ENCODE assay signal across 8 cellular contexts in the genomic region with DNA sequence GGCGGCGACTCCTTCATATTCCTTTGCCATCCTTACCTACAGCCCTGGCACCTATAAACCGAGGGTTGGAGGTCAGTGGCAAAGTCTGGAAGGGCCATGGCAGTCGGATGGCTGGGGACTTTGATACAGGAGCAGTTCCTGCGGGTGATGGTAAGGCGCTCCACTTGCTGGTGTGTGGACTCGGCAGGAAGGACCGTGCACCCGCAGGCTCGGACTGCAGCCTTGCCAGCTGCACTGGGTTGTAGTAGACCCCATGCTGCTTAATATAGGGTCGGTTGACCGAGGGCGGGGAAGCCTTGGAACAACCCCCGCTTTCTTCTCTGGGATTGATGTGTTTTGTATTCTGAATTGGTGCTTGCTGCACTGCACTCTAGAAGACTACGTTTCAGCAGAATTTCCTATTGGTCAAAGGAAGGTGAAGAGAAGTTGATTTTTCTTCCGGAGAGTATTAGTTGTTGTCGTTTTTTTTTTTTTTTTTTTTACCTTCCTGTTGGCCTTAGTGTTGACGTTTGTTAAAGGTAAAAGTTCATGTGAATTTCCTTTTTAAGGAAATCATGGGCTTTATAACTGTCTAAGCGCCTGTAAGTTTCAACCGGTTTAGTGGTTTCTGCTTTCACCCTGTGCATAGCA. TPM values are rescaled to one million over a fixed set of nuclear protein-coding genes. Genes with fewer than 3 reads are reported as not detected.
DNase-seq lines count a peak whose midpoint lies in the region; ATAC-seq, FAIRE-seq and TF ChIP-seq lines count a peak whose summit lies in the region.

No MANE protein-coding gene starts in this region.

- FAIRE-seq in RCC 7860 (lab: Jason Lieb, UNC) = no peak

- no peaks in the 10 kb centered on the region for H3K9me2 ChIP-seq in PC-3 (replicated peaks; ENCODE audit: low read length)

- H3K27me3 ChIP-seq in BJ (ENCODE audit: control insufficient read depth, insufficient read depth, low read length) (no peaks in the 10 kb centered on the region), PC-3 (ENCODE audit: low read length) (no peaks in the 10 kb centered on the region), left ventricle myocardium inferior (ENCODE audit: low read depth) (no peaks in the 10 kb centered on the region)

- peak overlapping the region; percentile 86 for H3K9ac ChIP-seq in PC-3 (ENCODE audit: low read length)

- peaks cover 20% of the 10 kb centered on the region for H3K79me2 ChIP-seq in PC-3 (ENCODE audit: low read length)

- intact Hi-C loops in PC-3 (cut with micrococcal nuclease) (no loop called here), left ventricle myocardium inferior (cut with micrococcal nuclease) (no loop called here), posterior cingulate gyrus (cut with DNase I) (no loop called here)

- POLR2A ChIA-PET in BJ (lab: Charles Lee) (interaction anchor here (0.6 kb wide), 1 partner anchor 25 kb away, joined by 6 read pairs; no protein-coding TSS in a partner anchor), PC-3 (lab: Charles Lee; ENCODE audit: unreplicated experiment) (no interaction called here)

- H2AFZ ChIP-seq in PC-3 (ENCODE audit: low read length) = peak overlapping the region; percentile 91

- ATAC-seq in GM19025 (IDR thresholded peaks at IDR 0.05; ENCODE audit: low read depth, unreplicated experiment) = peak; percentile 18
- ATAC-seq in HG03175 (IDR thresholded peaks at IDR 0.05; ENCODE audit: unreplicated experiment) = peak; percentile 49
- ATAC-seq in PC-3 = peak; percentile 56

- H3K36me3 ChIP-seq in BJ (ENCODE audit: control insufficient read depth, insufficient read depth, low read length) (peaks cover 1% of the 10 kb centered on the region; the same call in 1 of the 2 replicates), PC-3 (ENCODE audit: low read depth, low read length) (0 out of 2 replicates have a peak, but pooled peaks cover 4% of the 10 kb centered on the region), left ventricle myocardium inferior (peaks cover 12% of the 10 kb centered on the region)

- no peaks in the 10 kb centered on the region for H4K20me1 ChIP-seq in PC-3 (ENCODE audit: low read length)

- CTCF ChIA-PET in BJ (lab: Yijun Ruan, JAX) = no interaction called here
- CTCF ChIA-PET in PC-3 (lab: Charles Lee) = no interaction called here

- no peak overlapping the region for H3K27ac ChIP-seq in PC-3 (ENCODE audit: low read length)
- peak overlapping the region; percentile 93 for H3K27ac ChIP-seq in left ventricle myocardium inferior (replicated peaks)

- H3K4me2 ChIP-seq in PC-3 (ENCODE audit: low read length) = peak overlapping the region; percentile 78

- BruUV-seq in PC-3 (replicated peaks; lab: Mats Ljungman, UMichigan) = no TSS peak

- DNase-seq in BJ (ENCODE audit: low read depth) = no peak
- DNase-seq in PC-3 = peak; percentile 8
- DNase-seq in amniotic epithelial cell (ENCODE audit: low read depth) = peak; percentile 19
- peak; percentile 33 for DNase-seq in left ventricle myocardium inferior
- DNase-seq in posterior cingulate gyrus = peak; percentile 31 to 93 (median 52)
- no peak for DNase-seq in RCC 7860 (ENCODE audit: low spot score)

- peak overlapping the region; percentile 98 for H3K4me3 ChIP-seq in BJ (ENCODE audit: low read depth, low read length)
- H3K4me3 ChIP-seq in PC-3 (ENCODE audit: low read length) = peak overlapping the region; percentile 96
- peak overlapping the region; percentile 93 for H3K4me3 ChIP-seq in left ventricle myocardium inferior

- no peaks in the 10 kb centered on the region for H3F3A ChIP-seq in PC-3 (ENCODE audit: low read length, unreplicated experiment)

- H3K9me3 ChIP-seq in PC-3 (ENCODE audit: low read length) (no peaks in the 10 kb centered on the region), left ventricle myocardium inferior (replicated peaks) (no peaks in the 10 kb centered on the region)

- TF ChIP-seq CTCF in BJ (IDR thresholded peaks at IDR 0.05; ENCODE audit: insufficient read depth, low read depth, low read length) (no peak), PC-3 (conservative IDR thresholded peaks at IDR 0.05; ENCODE audit: low read depth, low read length) (no peak), left ventricle myocardium inferior (IDR thresholded peaks at IDR 0.05; ENCODE audit: borderline replicate concordance) (no peak)

- H3K4me1 ChIP-seq in PC-3 (ENCODE audit: insufficient read depth, low read length) (peaks cover 4% of the 10 kb centered on the region; the same call in 1 of the 2 replicates), left ventricle myocardium inferior (peaks cover 34% of the 10 kb centered on the region)

RNA-seq across cellular contexts. Expression of gene BLTP1, which starts 0.7 kb away (rescaled TPM):
- 22.9 and 44.5 TPM in 2 replicates for polyA plus RNA-seq in BJ (2011; rRNA removed)
- polyA minus RNA-seq in BJ (2011; rRNA and poly(A)+ RNA removed) = 66.1 and 73.2 TPM in 2 replicates
- total RNA-seq in PC-3 (2014; rRNA removed) (19.8 and 20.2 TPM in 2 replicates), left ventricle myocardium inferior (32.2 TPM)

Comparison
In these comparisons a context has a peak if more than half of its experiments do, and no peak if none do; other contexts are left out.
1. DNase-seq: peak in PC-3 (single experiment), amniotic epithelial cell (single experiment), left ventricle myocardium inferior (single experiment) and posterior cingulate gyrus (10 of 10); none in BJ (single experiment) and RCC 7860 (single experiment).
2. Peak in every context shown above with its lines, with median percentiles within 50 percentile points of each other: H3K4me3 ChIP-seq and ATAC-seq.